ENCODE assay signal across 8 cellular contexts in genomic region chr2:128026422-128027277, GRCh38. TPM values are rescaled to one million over a fixed set of nuclear protein-coding genes. Genes with fewer than 3 reads are reported as not detected.
DNase-seq lines count a peak whose midpoint lies in the region; ATAC-seq and TF ChIP-seq lines count a peak whose summit lies in the region.

No MANE protein-coding gene starts in this region.

- H3K79me2 ChIP-seq in H9 (ENCODE audit: insufficient read depth, low read length) = peaks cover 6% of the 10 kb centered on the region; the same call in 1 of the 2 replicates

- TF ChIP-seq CTCF in H9 (conservative IDR thresholded peaks at IDR 0.05) = no peak
- TF ChIP-seq CTCF in WI38 (IDR thresholded peaks at IDR 0.05; ENCODE audit: low read depth, low read length) = no peak
- TF ChIP-seq CTCF in gastroesophageal sphincter (IDR thresholded peaks at IDR 0.05) = peak in 1 of 4 experiments; percentile 9

- H3K4me1 ChIP-seq in H9 (ENCODE audit: insufficient read depth, low read length) (no peaks in the 10 kb centered on the region), gastroesophageal sphincter (peaks cover 0 to 28% (median 0%) of the 10 kb centered on the region in 3 donors)

- intact Hi-C loops in sciatic nerve (cut with DNase I) = loop anchor here (10.0 kb wide), 1 partner anchor 132 kb away; no protein-coding TSS in a partner anchor

- no peak overlapping the region for H2BK15ac ChIP-seq in H9 (ENCODE audit: low read depth, low read length)

- DNase-seq in ELF-1 (ENCODE audit: low read depth, low spot score) (peak; percentile 17), H9 (no peak), retina (peak; percentile 52), NCI-H748 (lab: John Stamatoyannopoulos, UW; ENCODE audit: unreplicated experiment) (no peak), sciatic nerve (ENCODE audit: low spot score) (no peak)

- H2BK5ac ChIP-seq in H9 (ENCODE audit: insufficient read length, low read length) = no peak overlapping the region

- H3K79me1 ChIP-seq in H9 (ENCODE audit: insufficient read depth, low read depth, low read length, poor library complexity, severe bottlenecking) = peaks cover 4% of the 10 kb centered on the region

- peaks cover 5% of the 10 kb centered on the region for H3K23me2 ChIP-seq in H9 (ENCODE audit: insufficient read length, low read depth, low read length, poor library complexity, severe bottlenecking)

- H4K8ac ChIP-seq in H9 (replicated peaks; ENCODE audit: insufficient read length, low read depth, low read length) = no peak overlapping the region

- no CpG with 5 or more reads among the region's 57 CpGs for WGBS in H9 (ENCODE audit: extremely low coverage, insufficient read length, low lambda C conversion rate)
- 1 to 8% methylated on average over 6 of the region's 57 CpGs for WGBS in gastroesophageal sphincter (ENCODE audit: low coverage in 1 of 2), 2 donors

- peaks cover 3 to 19% (median 18%) of the 10 kb centered on the region in 3 experiments; a peak in 5 of 7 replicates for H3K36me3 Mint-ChIP-seq in H9 (ENCODE audit: insufficient read depth in 1 of 3, low read depth in 3 of 3)

- no peak overlapping the region for H2AFZ ChIP-seq in H9 (ENCODE audit: low read length)

- no peak overlapping the region for H3K23ac ChIP-seq in H9 (ENCODE audit: insufficient read length, low read depth, low read length)

- H3K9me3 Mint-ChIP-seq in H9 = peaks cover under 1 to 1% of the 10 kb centered on the region in 2 experiments; a peak in 1 of 5 replicates

- H3K27ac ChIP-seq in H9 (ENCODE audit: insufficient read length, low read depth, low read length) (no peak overlapping the region), gastroesophageal sphincter (peak overlapping the region; percentile 69 to 99 (median 98))

- H3K9me3 ChIP-seq in H9 (ENCODE audit: control insufficient read depth, low read depth, low read length) = no peaks in the 10 kb centered on the region
- no peaks in the 10 kb centered on the region for H3K9me3 ChIP-seq in gastroesophageal sphincter

- peak overlapping the region; percentile 78; the same call in 1 of the 2 replicates for H3K14ac ChIP-seq in H9 (ENCODE audit: insufficient read depth, low read length)

- no peak overlapping the region for H4K91ac ChIP-seq in H9 (ENCODE audit: insufficient read length, low read depth, low read length)

- peaks cover 4% of the 10 kb centered on the region; the same call in 1 of the 2 replicates for H3K27me3 ChIP-seq in H9 (ENCODE audit: insufficient read depth, low read length)
- H3K27me3 ChIP-seq in gastroesophageal sphincter = no peaks in the 10 kb centered on the region

- peak overlapping the region; percentile 86 to 95 (median 91); a peak in 6 of 7 replicates for H3K27ac Mint-ChIP-seq in H9

- peak overlapping the region; percentile 94 to 99 for H3K4me3 Mint-ChIP-seq in H9

- no peak for TF ChIP-seq EP300 in gastroesophageal sphincter (IDR thresholded peaks at IDR 0.05)

- ATAC-seq in gastroesophageal sphincter (no peak), sciatic nerve (no peak), GM21576 (IDR thresholded peaks at IDR 0.05; ENCODE audit: unreplicated experiment) (no peak)

- peaks cover 0 to 14% of the 10 kb centered on the region in 2 donors for H3K36me3 ChIP-seq in gastroesophageal sphincter

- peaks cover 15% of the 10 kb centered on the region for H3K27me3 Mint-ChIP-seq in H9 (ENCODE audit: low read depth)

- H3K18ac ChIP-seq in H9 (ENCODE audit: insufficient read length, low read depth, low read length) = no peak overlapping the region

- peak overlapping the region; percentile 85 for H3K4me2 ChIP-seq in H9 (ENCODE audit: insufficient read depth, insufficient read length, low read length)

- H3K56ac ChIP-seq in H9 (ENCODE audit: insufficient read length, low read depth, low read length) = no peak overlapping the region

- H2AK5ac ChIP-seq in H9 (ENCODE audit: insufficient read length, low read length) = no peak overlapping the region

- no peak overlapping the region for H2BK120ac ChIP-seq in H9 (ENCODE audit: low read depth, low read length, poor library complexity, severe bottlenecking)

- H3K9ac ChIP-seq in H9 (ENCODE audit: extremely low read depth, insufficient read length, low read length) = peak overlapping the region; percentile 92

- H2BK12ac ChIP-seq in H9 (ENCODE audit: insufficient read length, low read depth, low read length) = no peak overlapping the region

- H3K4me3 ChIP-seq in WI38 (ENCODE audit: low read depth, low read length) (peak overlapping the region; percentile 85), gastroesophageal sphincter (peak overlapping the region; percentile 90 to 99)

- peaks cover 14 to 16% of the 10 kb centered on the region in 2 experiments for H3K4me1 Mint-ChIP-seq in H9

- no peaks in the 10 kb centered on the region for H4K20me1 ChIP-seq in H9 (ENCODE audit: control insufficient read depth, insufficient read depth, insufficient read length)

- H4K5ac ChIP-seq in H9 (ENCODE audit: insufficient read length, low read depth, low read length) = no peak overlapping the region

- peak; percentile 40 to 59 for TF ChIP-seq POLR2A in gastroesophageal sphincter (IDR thresholded peaks at IDR 0.05)

- H2BK20ac ChIP-seq in H9 (ENCODE audit: low read depth, low read length, poor library complexity, severe bottlenecking) = no peak overlapping the region

- H3T11ph ChIP-seq in H9 (ENCODE audit: low read length) = no peak overlapping the region

- H3K4ac ChIP-seq in H9 (ENCODE audit: low read depth, low read length) = no peak overlapping the region

RNA-seq across cellular contexts. Expression of gene SAP130, which starts 1.2 kb away (rescaled TPM):
- total RNA-seq in H9 (2021) (45.6 and 48.3 TPM in 2 replicates), gastroesophageal sphincter (10 to 100 TPM in 2 of 4 donors, 1 to 10 TPM in 2; 6.9 to 13.4 (median 9.7) TPM), sciatic nerve (25.9 TPM)

Comparison
In these comparisons a context has a peak if more than half of its experiments do, and no peak if none do; other contexts are left out.
1. DNase-seq: peak in ELF-1 (single experiment) and retina (single experiment); none in H9 (single experiment), NCI-H748 (single experiment) and sciatic nerve (single experiment).